In genomic region chr1:205510951-205511330, GRCh38 we compare ENCODE assay signal across 17 cellular contexts. TPM values are rescaled to one million over a fixed set of nuclear protein-coding genes. Genes with fewer than 3 reads are reported as not detected.
"Had no signal": no experiment of that assay in that cellular context is flagged by ENCODE, and none has a peak within 500 bp of the region (broad histone marks: within the 10 kb centered on the region; RNA-seq: fewer than 3 reads in every experiment).

No MANE protein-coding gene starts in this region.

- H3K4me3 ChIP-seq: mucosa of descending colon, pancreas, sigmoid colon, stomach had no signal

- DNase-seq: activated CD4-positive, alpha-beta memory T cell treated with anti-CD3 and anti-CD28 coated beads for 36 hours; activated CD4-positive, alpha-beta T cell treated with anti-CD3 and anti-CD28 coated beads for 36 hours; activated naive CD8-positive, alpha-beta T cell treated with anti-CD3 and anti-CD28 coated beads for 36 hours; activated T-cell treated with anti-CD3 and anti-CD28 coated beads for 4 hours; amniotic stem cell; brain microvascular endothelial cell; foreskin keratinocyte; glutamatergic neuron; mucosa of descending colon; naive thymus-derived CD4-positive, alpha-beta T cell; sigmoid colon; stimulated activated CD4-positive, alpha-beta T cell treated with anti-CD3 and anti-CD28 coated beads, Interleukin-4, amount 100 ng/mL, for 24 hours; SW 1271 had no signal

- H3K9me3 ChIP-seq: mucosa of descending colon, pancreas, sigmoid colon, stomach had no signal

- H3K4me1 ChIP-seq: foreskin keratinocyte had no signal

- H3K36me3 ChIP-seq: brain microvascular endothelial cell, pancreas, sigmoid colon, stomach had no signal

- ATAC-seq: activated CD4-positive, alpha-beta T cell treated with anti-CD3 and anti-CD28 coated beads for 36 hours; foreskin keratinocyte; mucosa of descending colon; naive thymus-derived CD4-positive, alpha-beta T cell had no signal

- H3K27ac ChIP-seq: brain microvascular endothelial cell, foreskin keratinocyte had no signal

- H3K27me3 ChIP-seq: brain microvascular endothelial cell, foreskin keratinocyte, pancreas, sigmoid colon, stomach had no signal

RNA-seq across cellular contexts. Expression of gene BLACAT1, which starts 55.1 kb away (rescaled TPM):
- total RNA-seq: fibroblast of lung, liver had no signal
- polyA plus RNA-seq: fibroblast of lung, liver had no signal
